ENCODE assay signal across 1 cellular context in the genomic region with DNA sequence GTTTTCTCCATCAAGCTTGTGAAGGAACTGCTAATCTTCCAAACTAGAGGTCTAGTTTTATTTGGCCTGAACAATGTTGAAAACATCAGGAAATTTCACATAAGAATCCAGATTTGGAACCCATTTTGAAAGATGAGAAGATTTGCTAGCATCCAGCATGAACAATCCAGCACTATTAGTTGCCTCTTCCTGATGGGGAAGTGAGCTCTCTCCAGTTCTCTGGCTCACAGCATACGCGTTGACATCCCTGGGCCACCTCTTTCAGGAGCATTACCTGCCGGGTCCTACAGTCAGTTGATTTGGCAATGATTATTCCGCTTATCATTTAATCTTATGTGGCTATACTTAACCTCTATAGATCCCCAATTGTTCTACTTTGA.
TF ChIP-seq lines count a peak whose summit lies in the region.

No MANE protein-coding gene starts in this region.

TF ChIP-seq in HCT116, 20 proteins besides CTCF, POLR2A, EP300 and RAD21 (continued from another document):
- TF ChIP-seq, protein P1, sequence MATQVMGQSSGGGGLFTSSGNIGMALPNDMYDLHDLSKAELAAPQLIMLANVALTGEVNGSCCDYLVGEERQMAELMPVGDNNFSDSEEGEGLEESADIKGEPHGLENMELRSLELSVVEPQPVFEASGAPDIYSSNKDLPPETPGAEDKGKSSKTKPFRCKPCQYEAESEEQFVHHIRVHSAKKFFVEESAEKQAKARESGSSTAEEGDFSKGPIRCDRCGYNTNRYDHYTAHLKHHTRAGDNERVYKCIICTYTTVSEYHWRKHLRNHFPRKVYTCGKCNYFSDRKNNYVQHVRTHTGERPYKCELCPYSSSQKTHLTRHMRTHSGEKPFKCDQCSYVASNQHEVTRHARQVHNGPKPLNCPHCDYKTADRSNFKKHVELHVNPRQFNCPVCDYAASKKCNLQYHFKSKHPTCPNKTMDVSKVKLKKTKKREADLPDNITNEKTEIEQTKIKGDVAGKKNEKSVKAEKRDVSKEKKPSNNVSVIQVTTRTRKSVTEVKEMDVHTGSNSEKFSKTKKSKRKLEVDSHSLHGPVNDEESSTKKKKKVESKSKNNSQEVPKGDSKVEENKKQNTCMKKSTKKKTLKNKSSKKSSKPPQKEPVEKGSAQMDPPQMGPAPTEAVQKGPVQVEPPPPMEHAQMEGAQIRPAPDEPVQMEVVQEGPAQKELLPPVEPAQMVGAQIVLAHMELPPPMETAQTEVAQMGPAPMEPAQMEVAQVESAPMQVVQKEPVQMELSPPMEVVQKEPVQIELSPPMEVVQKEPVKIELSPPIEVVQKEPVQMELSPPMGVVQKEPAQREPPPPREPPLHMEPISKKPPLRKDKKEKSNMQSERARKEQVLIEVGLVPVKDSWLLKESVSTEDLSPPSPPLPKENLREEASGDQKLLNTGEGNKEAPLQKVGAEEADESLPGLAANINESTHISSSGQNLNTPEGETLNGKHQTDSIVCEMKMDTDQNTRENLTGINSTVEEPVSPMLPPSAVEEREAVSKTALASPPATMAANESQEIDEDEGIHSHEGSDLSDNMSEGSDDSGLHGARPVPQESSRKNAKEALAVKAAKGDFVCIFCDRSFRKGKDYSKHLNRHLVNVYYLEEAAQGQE (IDR thresholded peaks at IDR 0.05; ENCODE audit: low read depth): no peak
- no peak for TF ChIP-seq JUND (IDR thresholded peaks at IDR 0.05)
- no peak for TF ChIP-seq EZH2 (IDR thresholded peaks at IDR 0.05)
- TF ChIP-seq POLR2AphosphoS5 (IDR thresholded peaks at IDR 0.05; ENCODE audit: low read depth, low read length): no peak
